In genomic region chr5:167699434-167699833, GRCh38 we compare ENCODE assay signal across 9 cellular contexts.
DNase-seq lines count a peak whose midpoint lies in the region; ATAC-seq and TF ChIP-seq lines count a peak whose summit lies in the region.
"Had no signal": no experiment of that assay in that cellular context is flagged by ENCODE, and none has a peak within 500 bp of the region (broad histone marks: within the 10 kb centered on the region; RNA-seq: fewer than 3 reads in every experiment).

No MANE protein-coding gene starts in this region.

- H3K9me3 ChIP-seq in NT2/D1 (ENCODE audit: insufficient read depth, low read length) (no peaks in the 10 kb centered on the region), fibroblast of lung (ENCODE audit: control insufficient read depth, insufficient read depth, low read depth, low read length) (no peaks in the 10 kb centered on the region), T-helper 17 cell (ENCODE audit: control insufficient read depth, low read length, poor library complexity, severe bottlenecking) (no peaks in the 10 kb centered on the region)
- H3K9me3 ChIP-seq: gastroesophageal sphincter had no signal

- H3K36me3 Mint-ChIP-seq in osteocyte (ENCODE audit: unreplicated experiment) (no peaks in the 10 kb centered on the region), T-helper 17 cell (ENCODE audit: low read depth) (no peaks in the 10 kb centered on the region)

- no peaks in the 10 kb centered on the region for H3K79me2 ChIP-seq in fibroblast of lung (ENCODE audit: control insufficient read depth, insufficient read depth, low read length)

- H3K4me3 ChIP-seq in NT2/D1 (ENCODE audit: insufficient read length, low read depth) (no peak overlapping the region), fibroblast of lung (replicated peaks in 1 of 4; ENCODE audit: control extremely low read depth in 1 of 4, insufficient read depth in 1 of 4, low read depth in 3 of 4, low read length in 4 of 4) (no peak overlapping the region)
- H3K4me3 ChIP-seq: gastroesophageal sphincter had no signal

- no peak overlapping the region for H3K4me2 ChIP-seq in fibroblast of lung (ENCODE audit: extremely low read depth, insufficient read depth, low read length)

- no peaks in the 10 kb centered on the region for H3K36me3 ChIP-seq in NT2/D1 (ENCODE audit: insufficient read depth, insufficient read length, low read length)
- H3K36me3 ChIP-seq in fibroblast of lung (ENCODE audit: control insufficient read depth, insufficient read depth, low read length): no peaks in the 10 kb centered on the region
- H3K36me3 ChIP-seq: gastroesophageal sphincter had no signal

- H3K4me1 Mint-ChIP-seq in osteocyte (ENCODE audit: unreplicated experiment): peaks cover 25% of the 10 kb centered on the region
- H3K4me1 Mint-ChIP-seq in T-helper 17 cell: no peaks in the 10 kb centered on the region

- H3K4me3 Mint-ChIP-seq in osteocyte (ENCODE audit: unreplicated experiment) (no peak overlapping the region), T-helper 17 cell (no peak overlapping the region)

- no peaks in the 10 kb centered on the region for H3K27me3 Mint-ChIP-seq in osteocyte (ENCODE audit: unreplicated experiment)
- H3K27me3 Mint-ChIP-seq in T-helper 17 cell: no peaks in the 10 kb centered on the region

- DNase-seq in NT2/D1 (ENCODE audit: low read depth, low spot score) (peak; percentile 86), fibroblast of lung (ENCODE audit: low read depth in 2 of 2) (peak; percentile 91 to 100), osteocyte (ENCODE audit: extremely low spot score, unreplicated experiment) (no peak), activated gamma-delta T cell treated with Interleukin-2 at 50 U/mL for 16 hours (no peak), NCI-H1105 treated with DMSO at 0.1 percent for 48 hours (lab: John Stamatoyannopoulos, UW) (no peak), T-helper 17 cell (no peak)

- H3K9me3 Mint-ChIP-seq in osteocyte (ENCODE audit: unreplicated experiment): peaks cover 4% of the 10 kb centered on the region

- H3K27ac ChIP-seq in fibroblast of lung (ENCODE audit: insufficient read depth, low read length): peak overlapping the region; percentile 79
- H3K27ac ChIP-seq: gastroesophageal sphincter had no signal

- H3K4me1 ChIP-seq in NT2/D1 (ENCODE audit: insufficient read depth, insufficient read length): no peaks in the 10 kb centered on the region
- peaks cover 11% of the 10 kb centered on the region for H3K4me1 ChIP-seq in fibroblast of lung (ENCODE audit: control insufficient read depth, extremely low read depth, insufficient read depth, low read length)
- H3K4me1 ChIP-seq: gastroesophageal sphincter had no signal

- H3K27me3 ChIP-seq in NT2/D1 (ENCODE audit: insufficient read depth, insufficient read length) (no peaks in the 10 kb centered on the region), fibroblast of lung (ENCODE audit: control insufficient read depth, insufficient read depth, low read length) (no peaks in the 10 kb centered on the region)
- H3K27me3 ChIP-seq: gastroesophageal sphincter had no signal

- no peaks in the 10 kb centered on the region for H4K20me1 ChIP-seq in fibroblast of lung (ENCODE audit: control insufficient read depth, extremely low read depth, insufficient read depth, low read length)

- H3K9ac ChIP-seq in NT2/D1 (ENCODE audit: insufficient read length, low read depth) (no peak overlapping the region), fibroblast of lung (ENCODE audit: insufficient read depth, low read length) (no peak overlapping the region)

- no peak overlapping the region for H2AFZ ChIP-seq in fibroblast of lung (ENCODE audit: low read length)

- peak; percentile 72 for ATAC-seq in GM18870 (IDR thresholded peaks at IDR 0.05; ENCODE audit: unreplicated experiment)
- ATAC-seq in HG03135 (IDR thresholded peaks at IDR 0.05; ENCODE audit: unreplicated experiment): no peak
- ATAC-seq in T-helper 17 cell: no peak
- ATAC-seq: gastroesophageal sphincter had no signal

- no peak for TF ChIP-seq CTCF in fibroblast of lung (conservative IDR thresholded peaks at IDR 0.05 in 1 of 2, IDR thresholded peaks at IDR 0.05 in 1 of 2; ENCODE audit: low read depth in 1 of 2, low read length in 2 of 2)
- TF ChIP-seq CTCF in osteocyte (IDR thresholded peaks at IDR 0.05): no peak

- H3K27ac Mint-ChIP-seq in osteocyte (ENCODE audit: unreplicated experiment): peak overlapping the region; percentile 74
- no peak overlapping the region for H3K27ac Mint-ChIP-seq in T-helper 17 cell

Comparison
In these comparisons a context has a peak if more than half of its experiments do, and no peak if none do; other contexts are left out.
1. DNase-seq: peak in NT2/D1 (single experiment) and fibroblast of lung (2 of 2); none in osteocyte (single experiment), activated gamma-delta T cell treated with Interleukin-2 at 50 U/mL for 16 hours (single experiment), NCI-H1105 treated with DMSO at 0.1 percent for 48 hours (single experiment) and T-helper 17 cell (0 of 3).